Comparison of ENCODE assay signal across 35 cellular contexts in the genomic region with DNA sequence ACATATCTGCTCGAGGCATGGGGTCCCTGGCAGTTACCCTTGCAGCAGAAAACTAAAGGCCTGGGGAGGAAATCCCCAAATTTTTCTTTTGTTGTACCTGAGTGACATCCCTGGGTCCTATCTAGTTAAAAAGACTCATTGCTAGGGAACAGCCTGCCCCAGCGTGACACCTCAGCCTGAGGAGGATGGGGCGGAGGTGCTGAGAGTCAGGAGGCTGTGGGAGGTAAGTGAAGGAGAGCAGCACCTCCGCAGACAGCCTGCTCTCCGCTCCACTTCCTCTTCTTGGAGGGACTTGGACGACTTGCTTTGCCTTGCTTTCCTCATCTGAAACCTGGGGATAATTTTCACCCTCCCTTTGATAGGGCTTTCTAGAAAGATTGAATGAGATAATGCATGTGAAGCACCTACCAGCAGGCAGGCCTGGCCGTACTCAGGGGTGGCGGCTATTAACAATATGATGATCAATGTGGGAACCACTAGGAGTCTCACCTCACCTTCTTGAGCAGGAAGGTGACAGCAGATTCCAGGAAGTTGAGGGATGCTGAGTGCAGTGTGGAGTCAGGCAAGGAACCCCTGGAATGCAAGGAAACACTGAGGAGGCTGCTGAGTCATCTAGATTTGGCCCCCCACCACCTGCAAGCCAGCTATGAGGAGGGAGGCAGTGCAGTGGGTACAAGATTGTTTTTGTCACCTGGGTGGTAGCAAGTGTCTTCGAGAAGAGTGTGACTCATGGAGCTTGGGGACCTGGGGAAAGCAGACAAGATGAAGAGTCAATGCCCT.
"Had no signal": no experiment of that assay in that cellular context is flagged by ENCODE, and none has a peak within 500 bp of the region (broad histone marks: within the 10 kb centered on the region; RNA-seq: fewer than 3 reads in every experiment).

No MANE protein-coding gene starts in this region.

- H3K9me3 Mint-ChIP-seq: activated naive CD8-positive, alpha-beta T cell treated with anti-CD3 and anti-CD28 coated beads, Interleukin-2, amount 50 U/mL, for 24 hours; activated T-helper 1 cell treated with anti-CD3 and anti-CD28 coated beads, Interleukin-12 subunit alpha, Interleukin-12 subunit beta, Interleukin-2, Interleukin-4 antibody, amounts not matched to agents 30 ng/mL and 10 ng/mL and 1 ng/mL, durations not matched to agents 14 hours and 24 hours and 36 hours; central memory CD8-positive, alpha-beta T cell; T-helper 1 cell treated with Interleukin-12 subunit alpha and Interleukin-12 subunit beta and Interleukin-4 antibody, amounts not matched to agents 30 μg/mL and 1 μg/mL, for 36 hours had no signal

- H3K4me1 ChIP-seq: breast epithelium, parathyroid adenoma, testis, transverse colon had no signal

- H3K27ac ChIP-seq: breast epithelium, epithelial cell of prostate, hepatocyte, parathyroid adenoma, testis, transverse colon, WERI-Rb-1 had no signal

- H3K4me3 ChIP-seq: breast epithelium, hepatocyte, testis, transverse colon had no signal

- H3K4me1 Mint-ChIP-seq: activated naive CD8-positive, alpha-beta T cell treated with anti-CD3 and anti-CD28 coated beads, Interleukin-2, amount 50 U/mL, for 24 hours had no signal

- H3K9ac ChIP-seq: parathyroid adenoma had no signal

- H3K27me3 Mint-ChIP-seq: activated naive CD8-positive, alpha-beta T cell treated with anti-CD3 and anti-CD28 coated beads, Interleukin-2, amount 50 U/mL, for 24 hours; central memory CD8-positive, alpha-beta T cell; naive thymus-derived CD4-positive, alpha-beta T cell had no signal

- DNase-seq: activated CD4-positive, alpha-beta T cell treated with anti-CD3 and anti-CD28 coated beads for 48 hours; activated CD4-positive, alpha-beta T cell treated with anti-CD3 and anti-CD28 coated beads, Interleukin-2, amount 50 U/mL, for 48 hours; activated CD8-positive, alpha-beta memory T cell treated with anti-CD3 and anti-CD28 coated beads for 24 hours; activated gamma-delta T cell; activated naive CD4-positive, alpha-beta T cell treated with anti-CD3 and anti-CD28 coated beads, Interleukin-2, amount 50 U/mL, for 16 hours; activated naive CD8-positive, alpha-beta T cell treated with anti-CD3 and anti-CD28 coated beads, Interleukin-2, amount 50 U/mL, for 24 hours; amygdala; dermis blood vessel endothelial cell; effector CD4-positive, alpha-beta T cell; glutamatergic neuron; left colon; midbrain; naive thymus-derived CD4-positive, alpha-beta T cell; right cardiac atrium; stimulated activated CD4-positive, alpha-beta T cell treated with anti-CD3 and anti-CD28 coated beads, Interleukin-15, amount 100 ng/mL, for 24 hours; stimulated activated CD4-positive, alpha-beta T cell treated with anti-CD3 and anti-CD28 coated beads, Interleukin-2, amount 100 ng/mL, for 24 hours; stimulated activated naive CD8-positive, alpha-beta T cell treated with anti-CD3 and anti-CD28 coated beads, Interleukin-15, Interleukin-2, amounts not matched to agents 100 U/mL and 50 U/mL, for 24 hours; SW 1271; T-helper 9 cell; testis; transverse colon; WERI-Rb-1 had no signal

- H3K27me3 ChIP-seq: breast epithelium, hepatocyte, testis, transverse colon had no signal

- H3K4me3 Mint-ChIP-seq: activated naive CD8-positive, alpha-beta T cell treated with anti-CD3 and anti-CD28 coated beads, Interleukin-2, amount 50 U/mL, for 24 hours; activated T-helper 1 cell treated with anti-CD3 and anti-CD28 coated beads, Interleukin-12 subunit alpha, Interleukin-12 subunit beta, Interleukin-2, Interleukin-4 antibody, amounts not matched to agents 30 ng/mL and 10 ng/mL and 1 ng/mL, durations not matched to agents 14 hours and 24 hours and 36 hours; central memory CD8-positive, alpha-beta T cell; naive thymus-derived CD4-positive, alpha-beta T cell; T-helper 1 cell treated with Interleukin-12 subunit alpha and Interleukin-12 subunit beta and Interleukin-4 antibody, amounts not matched to agents 30 μg/mL and 1 μg/mL, for 36 hours had no signal

- H3K27ac Mint-ChIP-seq: activated naive CD8-positive, alpha-beta T cell treated with anti-CD3 and anti-CD28 coated beads, Interleukin-2, amount 50 U/mL, for 24 hours; activated T-helper 1 cell treated with anti-CD3 and anti-CD28 coated beads, Interleukin-12 subunit alpha, Interleukin-12 subunit beta, Interleukin-2, Interleukin-4 antibody, amounts not matched to agents 30 ng/mL and 10 ng/mL and 1 ng/mL, durations not matched to agents 14 hours and 24 hours and 36 hours; T-helper 1 cell treated with Interleukin-12 subunit alpha and Interleukin-12 subunit beta and Interleukin-4 antibody, amounts not matched to agents 30 μg/mL and 1 μg/mL, for 36 hours had no signal

- H3K9me3 ChIP-seq: breast epithelium, testis, transverse colon had no signal

- ATAC-seq: activated CD4-positive, CD25-positive, alpha-beta regulatory T cell treated with anti-CD3 and anti-CD28 coated beads, Interleukin-2, amount 50 U/mL, for 24 hours; activated naive CD8-positive, alpha-beta T cell treated with anti-CD3 and anti-CD28 coated beads, Interleukin-2, amount 50 U/mL, for 24 hours; left colon; naive thymus-derived CD4-positive, alpha-beta T cell; right cardiac atrium; stimulated activated naive CD8-positive, alpha-beta T cell treated with anti-CD3 and anti-CD28 coated beads, Interleukin-15, Interleukin-2, amounts not matched to agents 100 U/mL and 50 U/mL, for 24 hours had no signal

- FAIRE-seq: colon, endometrium, frontal cortex, keratinocyte, TTC549 had no signal
